Comparison of ENCODE assay signal across 1 cellular context in the genomic region with DNA sequence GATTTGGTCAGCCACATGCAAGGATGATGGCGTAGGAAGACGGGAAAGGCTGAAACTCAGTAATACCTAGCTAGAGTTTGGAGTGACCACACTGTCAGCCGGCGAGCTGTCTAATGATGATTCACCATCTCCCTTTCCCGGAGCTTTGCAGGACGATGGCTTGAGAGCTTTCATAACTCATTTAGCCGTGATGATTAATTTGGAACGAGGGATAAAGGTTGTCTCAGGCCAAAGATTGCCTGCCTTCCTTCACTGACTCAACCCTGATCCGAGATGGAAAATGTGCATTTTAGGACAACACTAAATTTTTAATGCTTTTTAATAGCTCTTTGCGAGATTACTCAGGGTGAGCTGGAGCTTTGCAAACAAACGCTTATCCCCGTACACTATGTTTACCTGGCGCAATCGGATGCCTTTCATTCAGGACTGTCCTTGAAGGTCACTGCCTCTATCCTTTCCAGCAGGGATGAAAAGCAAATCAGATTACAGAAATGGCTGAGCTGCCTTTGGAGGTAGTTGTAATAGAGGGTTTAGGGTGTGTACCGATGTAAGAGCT.
TF ChIP-seq lines count a peak whose summit lies in the region.

No MANE protein-coding gene starts in this region.

TF ChIP-seq in SK-N-SH, 30 proteins besides CTCF, POLR2A, EP300 and RAD21 (continued from another document):
- TF ChIP-seq, protein P1, sequence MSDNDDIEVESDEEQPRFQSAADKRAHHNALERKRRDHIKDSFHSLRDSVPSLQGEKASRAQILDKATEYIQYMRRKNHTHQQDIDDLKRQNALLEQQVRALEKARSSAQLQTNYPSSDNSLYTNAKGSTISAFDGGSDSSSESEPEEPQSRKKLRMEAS (IDR thresholded peaks at IDR 0.05; ENCODE audit: low read depth), result peak; percentile 68
- TF ChIP-seq, protein P2, sequence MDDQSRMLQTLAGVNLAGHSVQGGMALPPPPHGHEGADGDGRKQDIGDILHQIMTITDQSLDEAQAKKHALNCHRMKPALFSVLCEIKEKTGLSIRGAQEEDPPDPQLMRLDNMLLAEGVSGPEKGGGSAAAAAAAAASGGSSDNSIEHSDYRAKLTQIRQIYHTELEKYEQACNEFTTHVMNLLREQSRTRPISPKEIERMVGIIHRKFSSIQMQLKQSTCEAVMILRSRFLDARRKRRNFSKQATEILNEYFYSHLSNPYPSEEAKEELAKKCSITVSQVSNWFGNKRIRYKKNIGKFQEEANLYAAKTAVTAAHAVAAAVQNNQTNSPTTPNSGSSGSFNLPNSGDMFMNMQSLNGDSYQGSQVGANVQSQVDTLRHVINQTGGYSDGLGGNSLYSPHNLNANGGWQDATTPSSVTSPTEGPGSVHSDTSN (IDR thresholded peaks at IDR 0.05), result peak; percentile 94
- TF ChIP-seq SIN3A (IDR thresholded peaks at IDR 0.05; ENCODE audit: borderline replicate concordance, low read depth, low read length), result no peak
- TF ChIP-seq TEAD4 (IDR thresholded peaks at IDR 0.05; ENCODE audit: borderline replicate concordance, insufficient read depth), result no peak; the same call in 1 of the 2 replicates
- TF ChIP-seq JUND (IDR thresholded peaks at IDR 0.05), result peak; percentile 78
- no peak for TF ChIP-seq GATA2 (CRISPR knock-in tag; IDR thresholded peaks at IDR 0.05)
- no peak for TF ChIP-seq NRF1 (IDR thresholded peaks at IDR 0.05; ENCODE audit: low read depth, low read length)
- TF ChIP-seq EZH2phosphoT487 (IDR thresholded peaks at IDR 0.05; ENCODE audit: borderline replicate concordance, low read depth), result no peak
- TF ChIP-seq, protein P3, sequence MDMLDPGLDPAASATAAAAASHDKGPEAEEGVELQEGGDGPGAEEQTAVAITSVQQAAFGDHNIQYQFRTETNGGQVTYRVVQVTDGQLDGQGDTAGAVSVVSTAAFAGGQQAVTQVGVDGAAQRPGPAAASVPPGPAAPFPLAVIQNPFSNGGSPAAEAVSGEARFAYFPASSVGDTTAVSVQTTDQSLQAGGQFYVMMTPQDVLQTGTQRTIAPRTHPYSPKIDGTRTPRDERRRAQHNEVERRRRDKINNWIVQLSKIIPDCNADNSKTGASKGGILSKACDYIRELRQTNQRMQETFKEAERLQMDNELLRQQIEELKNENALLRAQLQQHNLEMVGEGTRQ (IDR thresholded peaks at IDR 0.05; ENCODE audit: borderline replicate concordance, low read depth, low read length), result no peak
- TF ChIP-seq, protein P4, sequence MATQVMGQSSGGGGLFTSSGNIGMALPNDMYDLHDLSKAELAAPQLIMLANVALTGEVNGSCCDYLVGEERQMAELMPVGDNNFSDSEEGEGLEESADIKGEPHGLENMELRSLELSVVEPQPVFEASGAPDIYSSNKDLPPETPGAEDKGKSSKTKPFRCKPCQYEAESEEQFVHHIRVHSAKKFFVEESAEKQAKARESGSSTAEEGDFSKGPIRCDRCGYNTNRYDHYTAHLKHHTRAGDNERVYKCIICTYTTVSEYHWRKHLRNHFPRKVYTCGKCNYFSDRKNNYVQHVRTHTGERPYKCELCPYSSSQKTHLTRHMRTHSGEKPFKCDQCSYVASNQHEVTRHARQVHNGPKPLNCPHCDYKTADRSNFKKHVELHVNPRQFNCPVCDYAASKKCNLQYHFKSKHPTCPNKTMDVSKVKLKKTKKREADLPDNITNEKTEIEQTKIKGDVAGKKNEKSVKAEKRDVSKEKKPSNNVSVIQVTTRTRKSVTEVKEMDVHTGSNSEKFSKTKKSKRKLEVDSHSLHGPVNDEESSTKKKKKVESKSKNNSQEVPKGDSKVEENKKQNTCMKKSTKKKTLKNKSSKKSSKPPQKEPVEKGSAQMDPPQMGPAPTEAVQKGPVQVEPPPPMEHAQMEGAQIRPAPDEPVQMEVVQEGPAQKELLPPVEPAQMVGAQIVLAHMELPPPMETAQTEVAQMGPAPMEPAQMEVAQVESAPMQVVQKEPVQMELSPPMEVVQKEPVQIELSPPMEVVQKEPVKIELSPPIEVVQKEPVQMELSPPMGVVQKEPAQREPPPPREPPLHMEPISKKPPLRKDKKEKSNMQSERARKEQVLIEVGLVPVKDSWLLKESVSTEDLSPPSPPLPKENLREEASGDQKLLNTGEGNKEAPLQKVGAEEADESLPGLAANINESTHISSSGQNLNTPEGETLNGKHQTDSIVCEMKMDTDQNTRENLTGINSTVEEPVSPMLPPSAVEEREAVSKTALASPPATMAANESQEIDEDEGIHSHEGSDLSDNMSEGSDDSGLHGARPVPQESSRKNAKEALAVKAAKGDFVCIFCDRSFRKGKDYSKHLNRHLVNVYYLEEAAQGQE (IDR thresholded peaks at IDR 0.05; ENCODE audit: low read depth, low read length), result no peak
- no peak for TF ChIP-seq MEF2A (IDR thresholded peaks at IDR 0.05; ENCODE audit: borderline replicate concordance, low read depth)
- TF ChIP-seq RFX5 (IDR thresholded peaks at IDR 0.05; ENCODE audit: low read length), result no peak
- TF ChIP-seq RXRA (IDR thresholded peaks at IDR 0.05; ENCODE audit: borderline replicate concordance, low read depth), result peak; percentile 72; the same call in 1 of the 2 replicates
- peak; percentile 67 for TF ChIP-seq TCF12 (IDR thresholded peaks at IDR 0.05)
- TF ChIP-seq, protein P5, sequence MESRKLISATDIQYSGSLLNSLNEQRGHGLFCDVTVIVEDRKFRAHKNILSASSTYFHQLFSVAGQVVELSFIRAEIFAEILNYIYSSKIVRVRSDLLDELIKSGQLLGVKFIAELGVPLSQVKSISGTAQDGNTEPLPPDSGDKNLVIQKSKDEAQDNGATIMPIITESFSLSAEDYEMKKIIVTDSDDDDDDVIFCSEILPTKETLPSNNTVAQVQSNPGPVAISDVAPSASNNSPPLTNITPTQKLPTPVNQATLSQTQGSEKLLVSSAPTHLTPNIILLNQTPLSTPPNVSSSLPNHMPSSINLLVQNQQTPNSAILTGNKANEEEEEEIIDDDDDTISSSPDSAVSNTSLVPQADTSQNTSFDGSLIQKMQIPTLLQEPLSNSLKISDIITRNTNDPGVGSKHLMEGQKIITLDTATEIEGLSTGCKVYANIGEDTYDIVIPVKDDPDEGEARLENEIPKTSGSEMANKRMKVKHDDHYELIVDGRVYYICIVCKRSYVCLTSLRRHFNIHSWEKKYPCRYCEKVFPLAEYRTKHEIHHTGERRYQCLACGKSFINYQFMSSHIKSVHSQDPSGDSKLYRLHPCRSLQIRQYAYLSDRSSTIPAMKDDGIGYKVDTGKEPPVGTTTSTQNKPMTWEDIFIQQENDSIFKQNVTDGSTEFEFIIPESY (IDR thresholded peaks at IDR 0.05; ENCODE audit: borderline replicate concordance, low read depth), result no peak
- peak; percentile 68; the same call in 1 of the 2 replicates for TF ChIP-seq FOSL2 (IDR thresholded peaks at IDR 0.05; ENCODE audit: borderline replicate concordance, low read depth)
- no peak for TF ChIP-seq FOXJ3 (CRISPR knock-in tag; IDR thresholded peaks at IDR 0.05)
- TF ChIP-seq CHD2 (IDR thresholded peaks at IDR 0.05; ENCODE audit: low read length, partially characterized antibody), result no peak
- TF ChIP-seq NFIC (IDR thresholded peaks at IDR 0.05; ENCODE audit: borderline replicate concordance), result peak; percentile 68; the same call in 1 of the 2 replicates
- TF ChIP-seq, protein P6, sequence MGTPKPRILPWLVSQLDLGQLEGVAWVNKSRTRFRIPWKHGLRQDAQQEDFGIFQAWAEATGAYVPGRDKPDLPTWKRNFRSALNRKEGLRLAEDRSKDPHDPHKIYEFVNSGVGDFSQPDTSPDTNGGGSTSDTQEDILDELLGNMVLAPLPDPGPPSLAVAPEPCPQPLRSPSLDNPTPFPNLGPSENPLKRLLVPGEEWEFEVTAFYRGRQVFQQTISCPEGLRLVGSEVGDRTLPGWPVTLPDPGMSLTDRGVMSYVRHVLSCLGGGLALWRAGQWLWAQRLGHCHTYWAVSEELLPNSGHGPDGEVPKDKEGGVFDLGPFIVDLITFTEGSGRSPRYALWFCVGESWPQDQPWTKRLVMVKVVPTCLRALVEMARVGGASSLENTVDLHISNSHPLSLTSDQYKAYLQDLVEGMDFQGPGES (IDR thresholded peaks at IDR 0.05; ENCODE audit: low read depth, low read length), result no peak
- TF ChIP-seq YY1 (IDR thresholded peaks at IDR 0.05; ENCODE audit: low read depth), result no peak
